ENCODE assay signal across 1 cellular context in the genomic region with DNA sequence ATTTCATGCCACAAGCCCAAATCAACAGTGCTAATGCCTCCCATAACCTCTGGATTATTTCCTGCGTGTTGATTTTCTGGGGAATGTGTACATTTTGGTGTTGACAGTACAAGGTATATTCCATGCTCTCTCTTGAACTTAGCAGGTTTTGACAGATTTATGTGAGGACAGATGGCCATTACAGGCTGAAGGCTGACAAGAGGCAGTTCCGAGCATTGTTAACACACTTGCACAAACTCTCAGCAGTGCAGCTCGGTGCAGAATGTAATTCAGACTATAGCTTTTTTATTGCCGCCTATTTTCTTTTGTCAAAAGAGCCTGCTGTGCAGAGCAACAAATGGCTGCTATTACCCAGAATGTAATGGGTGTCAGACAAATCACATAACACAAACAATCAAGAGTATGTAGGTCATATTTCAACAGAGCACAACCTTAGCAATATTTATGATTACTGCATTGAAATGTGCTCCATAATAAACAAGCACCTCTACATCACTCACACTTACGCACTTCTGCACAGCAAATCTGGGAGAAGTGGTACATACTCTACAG.
TF ChIP-seq lines count a peak whose summit lies in the region.

No MANE protein-coding gene starts in this region.

TF ChIP-seq in HEK293, 187 proteins besides CTCF, POLR2A, EP300 and RAD21 (continued from another document):
- TF ChIP-seq ZBTB10 (tag by site-specific recombination; IDR thresholded peaks at IDR 0.05) (no peak), ZNF175 (tag by site-specific recombination; IDR thresholded peaks at IDR 0.05) (no peak), ZIC2 (tag by site-specific recombination; IDR thresholded peaks at IDR 0.05) (peak; percentile 68), ZNF768 (tag by site-specific recombination; IDR thresholded peaks at IDR 0.05) (no peak), ZFP69B (tag by site-specific recombination; IDR thresholded peaks at IDR 0.05) (no peak), ZFP37 (tag by site-specific recombination; IDR thresholded peaks at IDR 0.05) (no peak), SCRT2 (tag by site-specific recombination; IDR thresholded peaks at IDR 0.05) (peak; percentile 95), SP7 (tag by site-specific recombination; IDR thresholded peaks at IDR 0.05) (peak; percentile 84; the same call in 1 of the 2 replicates), PATZ1 (tag by site-specific recombination; IDR thresholded peaks at IDR 0.05) (no peak), ZNF701 (tag by site-specific recombination; IDR thresholded peaks at IDR 0.05) (no peak), ZNF266 (tag by site-specific recombination; IDR thresholded peaks at IDR 0.05; ENCODE audit: low read depth) (no peak), ZNF510 (tag by site-specific recombination; IDR thresholded peaks at IDR 0.05; ENCODE audit: insufficient replicate concordance) (no peak), ZNF394 (tag by site-specific recombination; IDR thresholded peaks at IDR 0.05; ENCODE audit: borderline replicate concordance) (no peak)
